8 cellular contexts compared by ENCODE assay signal in genomic region chr19:43555185-43555770, GRCh38. TPM values are rescaled to one million over a fixed set of nuclear protein-coding genes. Genes with fewer than 3 reads are reported as not detected.
DNase-seq lines count a peak whose midpoint lies in the region; ATAC-seq and TF ChIP-seq lines count a peak whose summit lies in the region.

No MANE protein-coding gene starts in this region.

- TF ChIP-seq RAD21 in Ishikawa (IDR thresholded peaks at IDR 0.05; ENCODE audit: low read depth), result peak; percentile 67

- DNase-seq in DMS 273 treated with DMSO at 0.1 percent for 48 hours (lab: John Stamatoyannopoulos, UW), result peak; percentile 17
- peak; percentile 7 for DNase-seq in SIG-M5 (lab: John Stamatoyannopoulos, UW)
- DNase-seq in activated T-helper 9 cell treated with anti-CD3 and anti-CD28 coated beads, Interleukin-2, amount 50 U/mL, for 16 hours (ENCODE audit: low read depth), result peak; percentile 68
- peak; percentile 15 to 45 for DNase-seq in foreskin keratinocyte
- DNase-seq in upper lobe of right lung, result no peak

- no peak overlapping the region for H3K27ac ChIP-seq in foreskin keratinocyte
- H3K27ac ChIP-seq in parathyroid adenoma, result no peak overlapping the region
- H3K27ac ChIP-seq in upper lobe of right lung, result no peak overlapping the region

- TF ChIP-seq CTCF in foreskin keratinocyte (conservative IDR thresholded peaks at IDR 0.05) (peak; percentile 82), parathyroid adenoma (IDR thresholded peaks at IDR 0.05) (peak; percentile 64), upper lobe of right lung (IDR thresholded peaks at IDR 0.05) (peak; percentile 69)

- ATAC-seq in foreskin keratinocyte (peak; percentile 55), upper lobe of right lung (peak; percentile 91), HG02938 (IDR thresholded peaks at IDR 0.05; ENCODE audit: unreplicated experiment) (no peak)

- no peaks in the 10 kb centered on the region for H3K27me3 ChIP-seq in foreskin keratinocyte
- no peaks in the 10 kb centered on the region for H3K27me3 ChIP-seq in parathyroid adenoma (ENCODE audit: control insufficient read depth, insufficient read depth, low read length)
- H3K27me3 ChIP-seq in upper lobe of right lung, result no peaks in the 10 kb centered on the region

- H3K4me3 ChIP-seq in parathyroid adenoma (ENCODE audit: low read depth, low read length) (no peak overlapping the region), upper lobe of right lung (no peak overlapping the region)

- H3K4me2 ChIP-seq in parathyroid adenoma (ENCODE audit: low read length), result no peak overlapping the region

- H3K9ac ChIP-seq in parathyroid adenoma, result no peak overlapping the region

- no peak overlapping the region for H2AFZ ChIP-seq in parathyroid adenoma

- TF ChIP-seq EP300 in Ishikawa (IDR thresholded peaks at IDR 0.05; ENCODE audit: borderline replicate concordance), result no peak

- peaks cover 7% of the 10 kb centered on the region for H3K79me2 ChIP-seq in parathyroid adenoma

- H3K4me1 ChIP-seq in foreskin keratinocyte (no peaks in the 10 kb centered on the region), parathyroid adenoma (no peaks in the 10 kb centered on the region), upper lobe of right lung (no peaks in the 10 kb centered on the region)

- H3K9me3 ChIP-seq in parathyroid adenoma (ENCODE audit: control insufficient read depth, low read length) (no peaks in the 10 kb centered on the region), upper lobe of right lung (no peaks in the 10 kb centered on the region)

- H3K36me3 ChIP-seq in parathyroid adenoma (ENCODE audit: control insufficient read depth, insufficient read depth, low read length), result no peaks in the 10 kb centered on the region
- H3K36me3 ChIP-seq in upper lobe of right lung, result peaks cover 37% of the 10 kb centered on the region

- intact Hi-C loops in upper lobe of right lung (cut with DNase I), result no loop called here

TF ChIP-seq in Ishikawa, 13 proteins besides CTCF, POLR2A, EP300 and RAD21:
- no peak for TF ChIP-seq TEAD4 (IDR thresholded peaks at IDR 0.05)
- TF ChIP-seq CEBPB (IDR thresholded peaks at IDR 0.05), result no peak
- TF ChIP-seq YY1 (IDR thresholded peaks at IDR 0.05; ENCODE audit: low read depth), result no peak
- TF ChIP-seq TAF1 (IDR thresholded peaks at IDR 0.05; ENCODE audit: low read depth), result no peak
- TF ChIP-seq EGR1 (IDR thresholded peaks at IDR 0.05), result no peak
- TF ChIP-seq ZBTB7A (IDR thresholded peaks at IDR 0.05; ENCODE audit: low read depth), result no peak
- TF ChIP-seq MAX (IDR thresholded peaks at IDR 0.05), result no peak
- TF ChIP-seq NFIC (IDR thresholded peaks at IDR 0.05), result no peak
- TF ChIP-seq, protein P1, sequence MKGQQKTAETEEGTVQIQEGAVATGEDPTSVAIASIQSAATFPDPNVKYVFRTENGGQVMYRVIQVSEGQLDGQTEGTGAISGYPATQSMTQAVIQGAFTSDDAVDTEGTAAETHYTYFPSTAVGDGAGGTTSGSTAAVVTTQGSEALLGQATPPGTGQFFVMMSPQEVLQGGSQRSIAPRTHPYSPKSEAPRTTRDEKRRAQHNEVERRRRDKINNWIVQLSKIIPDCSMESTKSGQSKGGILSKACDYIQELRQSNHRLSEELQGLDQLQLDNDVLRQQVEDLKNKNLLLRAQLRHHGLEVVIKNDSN (IDR thresholded peaks at IDR 0.05), result no peak
- no peak for TF ChIP-seq FOXM1 (IDR thresholded peaks at IDR 0.05; ENCODE audit: borderline replicate concordance, low read depth)
- TF ChIP-seq, protein P2, sequence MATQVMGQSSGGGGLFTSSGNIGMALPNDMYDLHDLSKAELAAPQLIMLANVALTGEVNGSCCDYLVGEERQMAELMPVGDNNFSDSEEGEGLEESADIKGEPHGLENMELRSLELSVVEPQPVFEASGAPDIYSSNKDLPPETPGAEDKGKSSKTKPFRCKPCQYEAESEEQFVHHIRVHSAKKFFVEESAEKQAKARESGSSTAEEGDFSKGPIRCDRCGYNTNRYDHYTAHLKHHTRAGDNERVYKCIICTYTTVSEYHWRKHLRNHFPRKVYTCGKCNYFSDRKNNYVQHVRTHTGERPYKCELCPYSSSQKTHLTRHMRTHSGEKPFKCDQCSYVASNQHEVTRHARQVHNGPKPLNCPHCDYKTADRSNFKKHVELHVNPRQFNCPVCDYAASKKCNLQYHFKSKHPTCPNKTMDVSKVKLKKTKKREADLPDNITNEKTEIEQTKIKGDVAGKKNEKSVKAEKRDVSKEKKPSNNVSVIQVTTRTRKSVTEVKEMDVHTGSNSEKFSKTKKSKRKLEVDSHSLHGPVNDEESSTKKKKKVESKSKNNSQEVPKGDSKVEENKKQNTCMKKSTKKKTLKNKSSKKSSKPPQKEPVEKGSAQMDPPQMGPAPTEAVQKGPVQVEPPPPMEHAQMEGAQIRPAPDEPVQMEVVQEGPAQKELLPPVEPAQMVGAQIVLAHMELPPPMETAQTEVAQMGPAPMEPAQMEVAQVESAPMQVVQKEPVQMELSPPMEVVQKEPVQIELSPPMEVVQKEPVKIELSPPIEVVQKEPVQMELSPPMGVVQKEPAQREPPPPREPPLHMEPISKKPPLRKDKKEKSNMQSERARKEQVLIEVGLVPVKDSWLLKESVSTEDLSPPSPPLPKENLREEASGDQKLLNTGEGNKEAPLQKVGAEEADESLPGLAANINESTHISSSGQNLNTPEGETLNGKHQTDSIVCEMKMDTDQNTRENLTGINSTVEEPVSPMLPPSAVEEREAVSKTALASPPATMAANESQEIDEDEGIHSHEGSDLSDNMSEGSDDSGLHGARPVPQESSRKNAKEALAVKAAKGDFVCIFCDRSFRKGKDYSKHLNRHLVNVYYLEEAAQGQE (IDR thresholded peaks at IDR 0.05; ENCODE audit: low read depth), result no peak

RNA-seq across cellular contexts. Expression of gene XRCC1, which starts 20.0 kb away (rescaled TPM):
- total RNA-seq in foreskin keratinocyte (28.8 and 31.1 TPM in 2 replicates), upper lobe of right lung (23.8 TPM)
- 34.4 and 35.8 TPM in 2 replicates for polyA plus RNA-seq in foreskin keratinocyte

RNA-seq across cellular contexts. Expression of gene PINLYP, which starts 20.3 kb away (rescaled TPM):
- total RNA-seq in foreskin keratinocyte, result 16.6 and 19.5 TPM in 2 replicates
- 20.2 and 22.6 TPM in 2 replicates for polyA plus RNA-seq in foreskin keratinocyte
- 4.7 TPM for total RNA-seq in upper lobe of right lung

RNA-seq across cellular contexts. Expression of gene ZNF575, which starts 22.3 kb away (rescaled TPM):
- total RNA-seq in foreskin keratinocyte (0.37 and 0.42 TPM in 2 replicates), upper lobe of right lung (2.3 TPM)
- polyA plus RNA-seq in foreskin keratinocyte, result 0.67 and 0.91 TPM in 2 replicates

RNA-seq across cellular contexts. Expression of gene ETHE1, which starts 28.3 kb away (rescaled TPM):
- total RNA-seq in foreskin keratinocyte (151 and 168 TPM in 2 replicates), upper lobe of right lung (34.6 TPM)
- polyA plus RNA-seq in foreskin keratinocyte, result 239 and 287 TPM in 2 replicates

RNA-seq across cellular contexts. Expression of gene IRGQ, which starts 40.7 kb away (rescaled TPM):
- total RNA-seq in foreskin keratinocyte (14.8 and 15.8 TPM in 2 replicates), upper lobe of right lung (23.2 TPM)
- polyA plus RNA-seq in foreskin keratinocyte, result 7.1 and 8.0 TPM in 2 replicates
